In genomic region chr3:114447545-114447944, GRCh38 we compare ENCODE assay signal across 13 cellular contexts.
A peak's percentile ranks its signal among the peaks of the same experiment; 100 is the strongest.
DNase-seq lines count a peak whose midpoint lies in the region; ATAC-seq, FAIRE-seq and TF ChIP-seq lines count a peak whose summit lies in the region.
"Had no signal": no experiment of that assay in that cellular context is flagged by ENCODE, and none has a peak within 500 bp of the region (broad histone marks: within the 10 kb centered on the region; RNA-seq: fewer than 3 reads in every experiment).

No MANE protein-coding gene starts in this region.

- H3K9me3 ChIP-seq in astrocyte (ENCODE audit: insufficient read depth, low read depth, low read length) (no peaks in the 10 kb centered on the region), HepG2 (ENCODE audit: low read length) (no peaks in the 10 kb centered on the region), kidney (ENCODE audit: control insufficient read depth in 1 of 2, low read length in 2 of 2) (no peaks in the 10 kb centered on the region)

- H3K9ac ChIP-seq in astrocyte (ENCODE audit: low read length) (peak overlapping the region; percentile 3), HepG2 (ENCODE audit: insufficient read depth, low read depth, low read length) (no peak overlapping the region), kidney (ENCODE audit: low read length in 2 of 2) (no peak overlapping the region)

- H3K4me3 Mint-ChIP-seq in astrocyte (ENCODE audit: unreplicated experiment) = no peak overlapping the region

- H3K4me3 ChIP-seq in astrocyte (ENCODE audit: insufficient read depth, low read depth, low read length) (no peak overlapping the region), HepG2 (replicated peaks in 1 of 3; ENCODE audit: insufficient read depth in 1 of 3, low read depth in 2 of 3, low read length in 3 of 3) (no peak overlapping the region), kidney (ENCODE audit: low read length in 2 of 2) (no peak overlapping the region)

- TF ChIP-seq EP300 in HepG2 (IDR thresholded peaks at IDR 0.05; ENCODE audit: low read depth in 2 of 2, low read length in 2 of 2) = no peak
- no peak for TF ChIP-seq EP300 in HepG2 (CRISPR knock-in tag; IDR thresholded peaks at IDR 0.05; ENCODE audit: borderline replicate concordance)

- DNase-seq in astrocyte (ENCODE audit: low read depth) (no peak), putamen (ENCODE audit: low spot score) (peak; percentile 41), HepG2 (ENCODE audit: low spot score) (no peak), kidney (no peak), head of caudate nucleus (no peak)
- DNase-seq: activated T-cell treated with anti-CD3 and anti-CD28 coated beads, Interleukin-2, amount 50 U/mL, for 48 hours; EL; IMR-90; islet precursor cell; stimulated activated CD4-positive, alpha-beta T cell treated with anti-CD3 and anti-CD28 coated beads, Interleukin-1b, Interleukin-23, amount 100 ng/mL, for 48 hours had no signal

- H3K36me3 ChIP-seq in astrocyte (ENCODE audit: insufficient read depth, low read length) (no peaks in the 10 kb centered on the region), HepG2 (replicated peaks in 1 of 2; ENCODE audit: control insufficient read depth in 1 of 2, insufficient read depth in 2 of 2, low read length in 2 of 2) (no peaks in the 10 kb centered on the region), kidney (ENCODE audit: control insufficient read depth in 1 of 2, insufficient read depth in 2 of 2, low read length in 2 of 2) (no peaks in the 10 kb centered on the region)

- H3K27me3 Mint-ChIP-seq in astrocyte (ENCODE audit: low read depth, unreplicated experiment) = no peaks in the 10 kb centered on the region

- no peaks in the 10 kb centered on the region for H3K9me3 Mint-ChIP-seq in astrocyte (ENCODE audit: unreplicated experiment)

- H4K20me1 ChIP-seq in astrocyte (ENCODE audit: insufficient read depth, low read length) (peaks cover 7% of the 10 kb centered on the region), HepG2 (ENCODE audit: insufficient read depth, low read length) (no peaks in the 10 kb centered on the region)

- BruUV-seq in HepG2 (replicated peaks; lab: Mats Ljungman, UMichigan) = no TSS peak

- ATAC-seq in GM18873 (IDR thresholded peaks at IDR 0.05; ENCODE audit: low FRiP score, unreplicated experiment) (peak; percentile 45), HG02852 (IDR thresholded peaks at IDR 0.05; ENCODE audit: unreplicated experiment) (peak; percentile 44), HepG2 (no peak), GM21447 (IDR thresholded peaks at IDR 0.05; ENCODE audit: unreplicated experiment) (no peak)

- peaks cover 50% of the 10 kb centered on the region for H3K4me1 Mint-ChIP-seq in astrocyte (ENCODE audit: low read depth, unreplicated experiment)

- H2AFZ ChIP-seq in astrocyte (ENCODE audit: low read depth, low read length) = no peak overlapping the region
- no peak overlapping the region for H2AFZ ChIP-seq in HepG2 (ENCODE audit: low read length)

- no peak for TF ChIP-seq RAD21 in HepG2 (CRISPR knock-in tag; IDR thresholded peaks at IDR 0.05)

- TF ChIP-seq CTCF in astrocyte (IDR thresholded peaks at IDR 0.05; ENCODE audit: insufficient read depth, low read depth, low read length) (no peak), HepG2 (CRISPR knock-in tag; IDR thresholded peaks at IDR 0.05) (no peak), kidney (IDR thresholded peaks at IDR 0.05; ENCODE audit: borderline replicate concordance, extremely low read depth, insufficient read depth) (no peak)

- intact Hi-C loops in HepG2 (cut with micrococcal nuclease; ENCODE audit: unreplicated experiment) = no loop called here
- intact Hi-C loops in kidney (cut with DNase I) = no loop called here
- intact Hi-C loops in head of caudate nucleus (cut with DNase I) = no loop called here

- TF ChIP-seq POLR2A in HepG2 (IDR thresholded peaks at IDR 0.05; ENCODE audit: insufficient read depth in 1 of 2, low read depth in 2 of 2, low read length in 2 of 2) = no peak

- H3K4me1 ChIP-seq in astrocyte (ENCODE audit: insufficient read depth, low read length) (peaks cover 20% of the 10 kb centered on the region), HepG2 (ENCODE audit: insufficient read depth, low read length) (no peaks in the 10 kb centered on the region), kidney (ENCODE audit: control insufficient read depth in 1 of 2, insufficient read depth in 1 of 2, low read depth in 1 of 2, low read length in 2 of 2) (peaks cover 0 to under 1% of the 10 kb centered on the region in 2 donors)

- H3K79me2 ChIP-seq in astrocyte (ENCODE audit: insufficient read depth, low read length) = peaks cover 63% of the 10 kb centered on the region
- no peaks in the 10 kb centered on the region for H3K79me2 ChIP-seq in HepG2 (ENCODE audit: insufficient read depth, low read length)

- CTCF ChIA-PET in HepG2 (lab: Yijun Ruan, JAX; ENCODE audit: low intra/inter-chr PET ratio, low total read pairs) = no interaction called here

- no peaks in the 10 kb centered on the region for H3K36me3 Mint-ChIP-seq in astrocyte (ENCODE audit: low read depth, unreplicated experiment)

- WGBS in HepG2 (ENCODE audit: low lambda C conversion rate) = 88% methylated on average over 3 of the region's 3 CpGs

- in situ Hi-C loops in HepG2 (cut with HindIII; ENCODE audit: extremely low pct_ligation_motif_present, low pct_unique_long_range_greater_than_20kb) = no loop called here

- H3K27ac Mint-ChIP-seq in astrocyte (ENCODE audit: unreplicated experiment) = no peak overlapping the region

- H3K27ac ChIP-seq in astrocyte (ENCODE audit: low read depth, low read length) = no peak overlapping the region
- no peak overlapping the region for H3K27ac ChIP-seq in HepG2 (ENCODE audit: extremely low read length, insufficient read depth, low read length)
- no peak overlapping the region for H3K27ac ChIP-seq in kidney (ENCODE audit: low read depth in 2 of 2, low read length in 2 of 2)

- POLR2A ChIA-PET in HepG2 (lab: Yijun Ruan, JAX) = no interaction called here

- peak overlapping the region; percentile 26 for H3K4me2 ChIP-seq in astrocyte (ENCODE audit: low read length)
- no peak overlapping the region for H3K4me2 ChIP-seq in HepG2 (ENCODE audit: low read depth, low read length)

- FAIRE-seq in astrocyte (lab: Jason Lieb, UNC) = no peak
- FAIRE-seq in HepG2 (lab: Jason Lieb, UNC) = no peak
- FAIRE-seq in kidney (lab: Jason Lieb, UNC) = no peak

- H3K27me3 ChIP-seq in astrocyte (ENCODE audit: insufficient read depth, low read length) (no peaks in the 10 kb centered on the region), HepG2 (ENCODE audit: control insufficient read depth in 1 of 2, insufficient read depth in 2 of 2, low read length in 2 of 2) (no peaks in the 10 kb centered on the region)

TF ChIP-seq in HepG2, 621 proteins besides CTCF, POLR2A, EP300 and RAD21:
- TF ChIP-seq SATB2 (CRISPR knock-in tag; IDR thresholded peaks at IDR 0.05) = no peak
- no peak for TF ChIP-seq ZNF577 (CRISPR knock-in tag; IDR thresholded peaks at IDR 0.05; ENCODE audit: borderline replicate concordance, low read depth)
- TF ChIP-seq ZNF460 (CRISPR knock-in tag; IDR thresholded peaks at IDR 0.05; ENCODE audit: borderline replicate concordance) = no peak
- TF ChIP-seq ZNF564 (CRISPR knock-in tag; IDR thresholded peaks at IDR 0.05) = no peak
- TF ChIP-seq ZKSCAN5 (CRISPR knock-in tag; IDR thresholded peaks at IDR 0.05) = no peak
- no peak for TF ChIP-seq ZBTB34 (CRISPR knock-in tag; IDR thresholded peaks at IDR 0.05)
- TF ChIP-seq GPBP1L1 (CRISPR knock-in tag; IDR thresholded peaks at IDR 0.05) = no peak

Comparison
In these comparisons a context has a peak if more than half of its experiments do, and no peak if none do; other contexts are left out.
1. ATAC-seq: peak in GM18873 (single experiment) and HG02852 (single experiment); none in HepG2 (single experiment) and GM21447 (single experiment).